In the genomic region with DNA sequence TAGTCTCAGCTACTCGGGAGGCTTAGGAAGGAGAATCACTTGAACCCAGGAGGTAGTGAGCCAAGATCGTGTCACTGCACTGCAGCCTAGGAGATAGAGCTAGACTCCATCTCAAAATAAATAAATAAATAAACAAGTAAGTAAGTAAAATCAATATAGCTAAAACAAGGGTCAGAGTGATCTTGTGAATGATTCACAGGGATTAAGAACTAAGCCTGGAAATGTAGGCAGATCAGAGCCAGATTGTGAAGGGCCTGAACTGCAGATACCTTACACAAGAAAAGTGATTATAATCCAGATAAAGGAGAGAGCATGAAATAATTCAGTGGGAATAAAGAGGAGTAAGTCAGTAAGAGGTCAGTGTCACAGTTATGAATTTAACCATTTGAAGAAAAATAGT, we compare ENCODE assay signal across 26 cellular contexts.
"Had no signal": no experiment of that assay in that cellular context is flagged by ENCODE, and none has a peak within 500 bp of the region (broad histone marks: within the 10 kb centered on the region; RNA-seq: fewer than 3 reads in every experiment).

No MANE protein-coding gene starts in this region.

- H3K27me3 ChIP-seq: dorsolateral prefrontal cortex, neutrophil, spleen, suprapubic skin, transverse colon, upper lobe of right lung, uterus had no signal

- H3K9me3 Mint-ChIP-seq: immature natural killer cell; natural killer cell treated with Interleukin-12 subunit alpha and Interleukin-12 subunit beta and Interleukin-15 and Interleukin-18, amount 100 ng/mL, for 72 hours; stimulated activated memory B cell treated with anti-CD40 and anti-IgM and Interleukin-4, amounts not matched to agents 10 μg/mL and 1 μg/mL and 100 μg/mL, for 72 hours had no signal

- H3K4me3 Mint-ChIP-seq: immature natural killer cell; mesothelial cell of epicardium; natural killer cell treated with Interleukin-12 subunit alpha and Interleukin-12 subunit beta and Interleukin-15 and Interleukin-18, amount 100 ng/mL, for 72 hours; neural crest cell; stimulated activated memory B cell treated with anti-CD40 and anti-IgM and Interleukin-4, amounts not matched to agents 10 μg/mL and 1 μg/mL and 100 μg/mL, for 72 hours had no signal

- ATAC-seq: mucosa of descending colon; natural killer cell treated with Interleukin-12 subunit alpha and Interleukin-12 subunit beta and Interleukin-15 and Interleukin-18, amount 100 ng/mL, for 72 hours; sciatic nerve; stimulated activated memory B cell treated with anti-CD40 and anti-IgM and Interleukin-4, amounts not matched to agents 10 μg/mL and 1 μg/mL and 100 μg/mL, for 72 hours; stimulated activated naive CD8-positive, alpha-beta T cell treated with anti-CD3 and anti-CD28 coated beads, Interleukin-15, Interleukin-2, amounts not matched to agents 100 U/mL and 50 U/mL, for 24 hours; upper lobe of right lung had no signal

- H3K9me3 ChIP-seq: mucosa of descending colon, neutrophil, spleen, suprapubic skin, transverse colon, upper lobe of right lung, uterus had no signal

- H3K27ac ChIP-seq: dorsolateral prefrontal cortex, neutrophil, parathyroid adenoma, skin epidermis, spleen, suprapubic skin, transverse colon, upper lobe of right lung, uterus had no signal

- DNase-seq: dorsolateral prefrontal cortex; effector CD4-positive, alpha-beta T cell; hypothalamus; immature natural killer cell; mesenchymal stem cell; mucosa of descending colon; naive B cell; spleen; stimulated activated CD4-positive, alpha-beta T cell treated with anti-CD3 and anti-CD28 coated beads, Interleukin-4, amount 100 ng/mL, for 4 hours; stimulated activated naive CD8-positive, alpha-beta T cell treated with anti-CD3 and anti-CD28 coated beads, Interleukin-15, Interleukin-2, amounts not matched to agents 100 U/mL and 50 U/mL, for 24 hours; transverse colon; upper lobe of right lung; uterus had no signal

- H3K36me3 ChIP-seq: uterus had no signal

- H3K4me3 ChIP-seq: dorsolateral prefrontal cortex, mucosa of descending colon, skin epidermis, spleen, suprapubic skin, transverse colon, upper lobe of right lung, uterus had no signal

- FAIRE-seq: colon, frontal cortex, keratinocyte had no signal

- H3K27me3 Mint-ChIP-seq: naive B cell; natural killer cell treated with Interleukin-12 subunit alpha and Interleukin-12 subunit beta and Interleukin-15 and Interleukin-18, amount 100 ng/mL, for 72 hours; progenitor cell of endocrine pancreas; stimulated activated memory B cell treated with anti-CD40 and anti-IgM and Interleukin-4, amounts not matched to agents 10 μg/mL and 1 μg/mL and 100 μg/mL, for 72 hours had no signal

- H3K27ac Mint-ChIP-seq: mesothelial cell of epicardium; natural killer cell treated with Interleukin-12 subunit alpha and Interleukin-12 subunit beta and Interleukin-15 and Interleukin-18, amount 100 ng/mL, for 72 hours; stimulated activated memory B cell treated with anti-CD40 and anti-IgM and Interleukin-4, amounts not matched to agents 10 μg/mL and 1 μg/mL and 100 μg/mL, for 72 hours had no signal

- H3K9ac ChIP-seq: parathyroid adenoma had no signal

- H2AFZ ChIP-seq: parathyroid adenoma had no signal

- H3K4me1 Mint-ChIP-seq: mesothelial cell of epicardium; neural crest cell; stimulated activated memory B cell treated with anti-CD40 and anti-IgM and Interleukin-4, amounts not matched to agents 10 μg/mL and 1 μg/mL and 100 μg/mL, for 72 hours had no signal

- H3K4me1 ChIP-seq: parathyroid adenoma, suprapubic skin, transverse colon, upper lobe of right lung, uterus had no signal
